In the genomic region with DNA sequence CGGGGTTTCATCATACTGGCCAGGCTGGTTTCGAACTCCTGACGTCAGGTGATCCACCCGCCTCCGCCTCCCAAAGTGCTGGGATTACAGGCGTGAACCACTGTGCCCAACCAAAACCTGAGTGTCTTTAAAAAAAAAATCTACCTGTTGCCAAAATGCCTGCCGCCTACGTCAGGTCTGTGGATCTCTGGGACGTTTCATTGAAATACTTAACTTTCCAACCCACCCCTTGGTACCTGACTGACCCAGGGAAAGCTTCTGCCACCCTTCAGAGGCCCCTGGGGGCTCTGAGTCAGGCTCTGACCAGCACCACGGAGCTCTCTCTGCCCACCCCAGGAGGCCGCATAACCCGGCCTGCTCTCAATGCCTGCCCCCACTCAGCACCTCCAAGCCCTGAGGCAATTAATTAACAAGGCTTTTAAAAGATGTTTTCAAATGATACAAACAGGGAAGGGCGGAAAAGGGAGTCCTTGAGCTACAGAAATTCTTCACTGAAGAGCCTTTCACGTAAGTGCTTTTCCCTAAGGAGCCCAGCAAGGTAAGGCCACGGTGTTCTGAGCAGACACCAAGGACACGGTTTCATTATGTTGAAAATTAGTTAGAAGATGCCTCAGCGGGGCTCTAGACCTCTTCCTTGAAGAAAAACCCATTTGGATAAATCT, we compare ENCODE assay signal across 17 cellular contexts. TPM values are rescaled to one million over a fixed set of nuclear protein-coding genes. Genes with fewer than 3 reads are reported as not detected.
A peak's percentile ranks its signal among the peaks of the same experiment; 100 is the strongest.
DNase-seq lines count a peak whose midpoint lies in the region; FAIRE-seq and TF ChIP-seq lines count a peak whose summit lies in the region.
"Had no signal": no experiment of that assay in that cellular context is flagged by ENCODE, and none has a peak within 500 bp of the region (broad histone marks: within the 10 kb centered on the region; RNA-seq: fewer than 3 reads in every experiment).

No MANE protein-coding gene starts in this region.

- TF ChIP-seq CTCF in neural progenitor cell (IDR thresholded peaks at IDR 0.05) (no peak), Caco-2 (IDR thresholded peaks at IDR 0.05; ENCODE audit: insufficient read depth in 1 of 2, low read depth in 1 of 2, low read length in 1 of 2, severe bottlenecking in 1 of 2, unreplicated experiment in 1 of 2) (no peak)

- H3K9me3 ChIP-seq in HUES64 (ENCODE audit: insufficient read depth, low read depth, low read length) (no peaks in the 10 kb centered on the region), esophagus (ENCODE audit: control insufficient read depth in 2 of 2, insufficient read depth in 1 of 2, low read depth in 1 of 2, low read length in 1 of 2) (no peaks in the 10 kb centered on the region), neural progenitor cell (ENCODE audit: low read depth) (no peaks in the 10 kb centered on the region), Caco-2 (no peaks in the 10 kb centered on the region)

- H3K4me3 Mint-ChIP-seq in neural progenitor cell, result no peak overlapping the region
- H3K4me3 Mint-ChIP-seq in Caco-2 (ENCODE audit: unreplicated experiment), result no peak overlapping the region
- H3K4me3 Mint-ChIP-seq: B cell, brain, IgD-negative memory B cell, naive B cell had no signal

- H3K27ac Mint-ChIP-seq in neural progenitor cell, result peak overlapping the region; percentile 44
- no peak overlapping the region for H3K27ac Mint-ChIP-seq in Caco-2 (ENCODE audit: unreplicated experiment)
- H3K27ac Mint-ChIP-seq: B cell had no signal

- DNase-seq in ELF-1 (ENCODE audit: low read depth, low spot score) (peak; percentile 90), neural progenitor cell (ENCODE audit: low spot score) (no peak), NCI-H2171 (lab: John Stamatoyannopoulos, UW) (no peak), hepatic stellate cell (ENCODE audit: low spot score) (no peak), urothelium cell line (ENCODE audit: low spot score) (no peak), Caco-2 (no peak)
- DNase-seq: activated CD4-positive, alpha-beta T cell treated with anti-CD3 and anti-CD28 coated beads, Interleukin-2, amount 50 U/mL, for 4 hours; naive B cell; NCI-H1105; right cardiac atrium; stimulated activated CD4-positive, alpha-beta T cell treated with anti-CD3 and anti-CD28 coated beads, Interleukin-2, amount 100 ng/mL, for 48 hours had no signal

- H3K4me1 Mint-ChIP-seq in neural progenitor cell, result peaks cover 4% of the 10 kb centered on the region
- H3K4me1 Mint-ChIP-seq in Caco-2 (ENCODE audit: low read depth, unreplicated experiment), result no peaks in the 10 kb centered on the region

- H3K9me3 Mint-ChIP-seq in neural progenitor cell (no peaks in the 10 kb centered on the region), Caco-2 (ENCODE audit: unreplicated experiment) (no peaks in the 10 kb centered on the region)
- H3K9me3 Mint-ChIP-seq: brain, IgD-negative memory B cell, naive B cell had no signal

- no peak overlapping the region for H2AFZ ChIP-seq in neural progenitor cell (replicated peaks)

- 45% methylated on average over 17 of the region's 17 CpGs for WGBS in HUES64
- 50 to 63% methylated on average over 17 of the region's 17 CpGs for WGBS in esophagus, 2 donors

- H3K27me3 Mint-ChIP-seq in neural progenitor cell (ENCODE audit: insufficient read depth, low read depth), result no peaks in the 10 kb centered on the region
- H3K27me3 Mint-ChIP-seq in Caco-2 (ENCODE audit: insufficient read depth, unreplicated experiment), result no peaks in the 10 kb centered on the region
- H3K27me3 Mint-ChIP-seq: B cell, brain, IgD-negative memory B cell, naive B cell had no signal

- peaks cover 4% of the 10 kb centered on the region for H3K36me3 Mint-ChIP-seq in neural progenitor cell
- H3K36me3 Mint-ChIP-seq in Caco-2 (ENCODE audit: insufficient read depth, unreplicated experiment), result peaks cover 51% of the 10 kb centered on the region

- H3K27ac ChIP-seq in HUES64 (ENCODE audit: low read depth, low read length), result peak overlapping the region; percentile 79
- H3K27ac ChIP-seq in esophagus (ENCODE audit: low read depth in 2 of 2, low read length in 1 of 2), result peak overlapping the region; percentile 62 to 86
- peak overlapping the region; percentile 48 for H3K27ac ChIP-seq in neural progenitor cell

- no peak overlapping the region; the same call in 1 of the 2 replicates for H3K4me3 ChIP-seq in HUES64 (ENCODE audit: low read length)
- no peak overlapping the region for H3K4me3 ChIP-seq in esophagus (ENCODE audit: low read depth in 1 of 2, low read length in 2 of 2)
- H3K4me3 ChIP-seq in neural progenitor cell, result no peak overlapping the region
- no peak overlapping the region for H3K4me3 ChIP-seq in Caco-2 (ENCODE audit: low read depth, low read length)
- H3K4me3 ChIP-seq: GM12878 had no signal

- BruUV-seq in Caco-2 (replicated peaks; lab: Mats Ljungman, UMichigan), result no TSS peak

- H3K27me3 ChIP-seq in HUES64 (ENCODE audit: insufficient read depth, low read length), result no peaks in the 10 kb centered on the region
- H3K27me3 ChIP-seq in esophagus (ENCODE audit: control insufficient read depth in 1 of 2, insufficient read depth in 2 of 2, low read length in 2 of 2), result no peaks in the 10 kb centered on the region
- H3K27me3 ChIP-seq in neural progenitor cell, result no peaks in the 10 kb centered on the region
- no peaks in the 10 kb centered on the region for H3K27me3 ChIP-seq in Caco-2 (replicated peaks; ENCODE audit: control insufficient read depth, insufficient read depth, low read length)

- POLR2A ChIA-PET in Caco-2 (lab: Charles Lee), result no interaction called here

- H3F3A ChIP-seq in neural progenitor cell (ENCODE audit: low read depth), result peaks cover 22% of the 10 kb centered on the region

- peaks cover 13% of the 10 kb centered on the region for H3K36me3 ChIP-seq in HUES64 (ENCODE audit: insufficient read depth, low read length)
- H3K36me3 ChIP-seq in esophagus (ENCODE audit: control insufficient read depth in 2 of 2, insufficient read depth in 2 of 2, low read length in 1 of 2), result peaks cover under 1 to 3% of the 10 kb centered on the region in 2 donors
- H3K36me3 ChIP-seq in neural progenitor cell, result no peaks in the 10 kb centered on the region
- H3K36me3 ChIP-seq in Caco-2 (ENCODE audit: control insufficient read depth, insufficient read depth, low read length), result no peaks in the 10 kb centered on the region

- no peaks in the 10 kb centered on the region for H3K79me2 ChIP-seq in neural progenitor cell (ENCODE audit: low read depth)

- FAIRE-seq in urothelium cell line (lab: Jason Lieb, UNC), result no peak
- FAIRE-seq: GM12878 had no signal

- CTCF ChIA-PET in Caco-2 (lab: Charles Lee), result no interaction called here

- peaks cover 9% of the 10 kb centered on the region for H4K20me1 ChIP-seq in neural progenitor cell (ENCODE audit: low read depth)

- intact Hi-C loops in Caco-2 (cut with micrococcal nuclease; ENCODE audit: unreplicated experiment), result no loop called here

- peak overlapping the region; percentile 46 for H3K4me2 ChIP-seq in neural progenitor cell

- peak overlapping the region; percentile 38 for H3K9ac ChIP-seq in HUES64 (ENCODE audit: low read depth, low read length)
- H3K9ac ChIP-seq in neural progenitor cell, result no peak overlapping the region

- peaks cover 29% of the 10 kb centered on the region for H3K4me1 ChIP-seq in HUES64 (ENCODE audit: insufficient read depth, low read length)
- H3K4me1 ChIP-seq in esophagus (ENCODE audit: control insufficient read depth in 2 of 2, insufficient read depth in 2 of 2, low read length in 1 of 2), result peaks cover 3 to 21% of the 10 kb centered on the region in 2 donors
- H3K4me1 ChIP-seq in neural progenitor cell, result peaks cover 12% of the 10 kb centered on the region
- H3K4me1 ChIP-seq in Caco-2, result no peaks in the 10 kb centered on the region

RNA-seq across cellular contexts. Expression of gene GSG1L, which starts 29.3 kb away (rescaled TPM):
- polyA plus RNA-seq in HUES64 (2013, experiment 1 of 2), result 0.35 TPM
- polyA plus RNA-seq in HUES64 (2013, experiment 2 of 2), result 0.32 TPM
- polyA plus RNA-seq in esophagus, result under 1 TPM; 0.12 to 0.19 TPM
- total RNA-seq in neural progenitor cell (ENCODE audit: low replicate concordance), result not detected in 2 replicates
- total RNA-seq in Caco-2 (2022), result not detected in 2 replicates
- total RNA-seq: B cell, GM12878 had no signal
- polyA plus RNA-seq: GM12878, IgD-negative memory B cell had no signal
